Comparison of ENCODE assay signal across 31 cellular contexts in the genomic region with DNA sequence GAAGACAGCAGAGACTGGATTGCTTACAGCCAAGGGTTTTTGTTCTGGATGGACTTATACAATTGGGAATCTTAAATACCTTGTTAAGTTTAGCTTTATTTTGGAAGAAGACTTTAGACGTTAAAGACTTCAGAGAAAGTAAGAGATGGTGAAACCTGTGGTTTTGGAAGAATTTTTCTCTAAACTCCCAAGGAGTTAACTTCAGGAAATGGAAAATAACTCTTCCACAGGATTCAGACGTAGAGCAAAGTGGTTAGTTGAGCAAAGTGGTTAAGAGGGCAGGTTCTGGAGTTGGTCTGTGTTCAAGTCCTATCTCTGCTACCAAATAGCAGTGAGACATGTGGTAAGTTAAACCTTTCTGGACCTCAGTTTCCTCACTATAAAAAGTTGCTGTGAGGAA. TPM values are rescaled to one million over a fixed set of nuclear protein-coding genes. Genes with fewer than 3 reads are reported as not detected.
DNase-seq lines count a peak whose midpoint lies in the region; ATAC-seq and TF ChIP-seq lines count a peak whose summit lies in the region.
"Had no signal": no experiment of that assay in that cellular context is flagged by ENCODE, and none has a peak within 500 bp of the region (broad histone marks: within the 10 kb centered on the region; RNA-seq: fewer than 3 reads in every experiment).

No MANE protein-coding gene starts in this region.

- peak overlapping the region; percentile 58 for H3K27ac Mint-ChIP-seq in Calu3 (ENCODE audit: unreplicated experiment)
- H3K27ac Mint-ChIP-seq: activated B cell treated with CpG ODN at 0.5 μM for 24 hours, immature natural killer cell, nephron had no signal

- H3K4me1 Mint-ChIP-seq in Calu3 (ENCODE audit: low read depth, unreplicated experiment): no peaks in the 10 kb centered on the region

- no peak overlapping the region for H3K4me3 Mint-ChIP-seq in Calu3 (ENCODE audit: low read depth, unreplicated experiment)
- H3K4me3 Mint-ChIP-seq: activated B cell treated with CpG ODN at 0.5 μM for 24 hours, immature natural killer cell, nephron had no signal

- DNase-seq in Calu3 (no peak), IMR-90 (peak; percentile 16), esophagus muscularis mucosa (ENCODE audit: extremely low spot score) (no peak), osteoblast (ENCODE audit: insufficient read length, low spot score, missing footprints) (no peak), kidney glomerular epithelial cell (lab: John Stamatoyannopoulos, UW) (no peak), NCI-H748 treated with DMSO at 0.1 percent for 48 hours (lab: John Stamatoyannopoulos, UW) (no peak)
- DNase-seq: activated B cell treated with CpG ODN at 0.5 μM for 24 hours; activated CD8-positive, alpha-beta memory T cell treated with anti-CD3 and anti-CD28 coated beads for 24 hours; activated naive CD4-positive, alpha-beta T cell treated with Interleukin-2 at 50 U/mL for 16 hours; activated T-cell treated with anti-CD3 and anti-CD28 coated beads, Interleukin-2, amount 50 U/mL, for 1 hour; aorta; effector CD4-positive, alpha-beta T cell; EL; foreskin melanocyte; hippocampal formation; immature natural killer cell; left ventricle myocardium superior; mucosa of descending colon; NCI-H1105; NCI-H2029; NCI-H226; NCI-H82; right cardiac atrium; stimulated activated CD4-positive, alpha-beta T cell treated with anti-CD3 and anti-CD28 coated beads, Interleukin-12 subunit alpha, Interleukin-12 subunit beta, amount 100 ng/mL, for 4 hours; stimulated activated CD4-positive, alpha-beta T cell treated with anti-CD3 and anti-CD28 coated beads, Interleukin-4, amount 100 ng/mL, for 24 hours; stimulated activated naive CD4-positive, alpha-beta T cell; T-helper 9 cell; tibial artery had no signal

- H2AFZ ChIP-seq in IMR-90 (replicated peaks; ENCODE audit: low read length, poor library complexity) (no peak overlapping the region), osteoblast (ENCODE audit: low read length) (no peak overlapping the region)

- peaks cover 95% of the 10 kb centered on the region for H3K79me2 ChIP-seq in osteoblast (ENCODE audit: insufficient read depth, low read length)

- in situ Hi-C loops in IMR-90 (cut with MboI; ENCODE audit: low sequenced_read_pairs): no loop called here

- no peak overlapping the region for H3K56ac ChIP-seq in IMR-90 (ENCODE audit: extremely low read depth, insufficient read depth, low read length)

- no peaks in the 10 kb centered on the region for H3K9me3 ChIP-seq in IMR-90 (ENCODE audit: control insufficient read depth, insufficient read depth, low read length)
- H3K9me3 ChIP-seq in esophagus muscularis mucosa: no peaks in the 10 kb centered on the region
- H3K9me3 ChIP-seq in osteoblast (ENCODE audit: low read depth, low read length): no peaks in the 10 kb centered on the region
- H3K9me3 ChIP-seq: mucosa of descending colon, tibial artery had no signal

- H3K4me2 ChIP-seq in IMR-90 (ENCODE audit: low read depth, low read length): no peak overlapping the region; the same call in 1 of the 2 replicates
- peak overlapping the region; percentile 23 for H3K4me2 ChIP-seq in osteoblast (ENCODE audit: insufficient read depth, low read length)

- H3K36me3 Mint-ChIP-seq in Calu3 (ENCODE audit: insufficient read depth, unreplicated experiment): peaks cover 34% of the 10 kb centered on the region

- H3K9ac ChIP-seq in IMR-90 (ENCODE audit: low read depth, low read length): no peak overlapping the region

- no peak overlapping the region for H2BK120ac ChIP-seq in IMR-90 (ENCODE audit: low read depth, low read length)

- H2AK5ac ChIP-seq in IMR-90 (ENCODE audit: low read depth, low read length): no peak overlapping the region

- no peak overlapping the region for H3K18ac ChIP-seq in IMR-90 (ENCODE audit: low read depth, low read length)

- peaks cover 5% of the 10 kb centered on the region; the same call in 1 of the 2 replicates for H3K9me1 ChIP-seq in IMR-90 (ENCODE audit: insufficient read depth, low read length)

- no peaks in the 10 kb centered on the region for H3K27me3 Mint-ChIP-seq in Calu3 (ENCODE audit: unreplicated experiment)
- H3K27me3 Mint-ChIP-seq: activated B cell treated with CpG ODN at 0.5 μM for 24 hours had no signal

- H3K4ac ChIP-seq in IMR-90 (ENCODE audit: low read depth, low read length): no peak overlapping the region

- WGBS in IMR-90 (ENCODE audit: extremely low coverage in 2 of 2, insufficient read length in 1 of 2), 2 experiments: no CpG with 5 or more reads among the region's 2 CpGs
- WGBS in esophagus muscularis mucosa: 38% methylated on average over 2 of the region's 2 CpGs

- no TSS peak for BruUV-seq in Calu3 (replicated peaks; lab: Mats Ljungman, UMichigan)
- BruUV-seq in IMR-90 (replicated peaks; lab: Mats Ljungman, UMichigan): no TSS peak

- ATAC-seq in IMR-90 (ENCODE audit: low read depth) (no peak; the same call in 1 of the 2 replicates), GM19351 (IDR thresholded peaks at IDR 0.05; ENCODE audit: unreplicated experiment) (no peak)
- ATAC-seq: mucosa of descending colon had no signal

- no peaks in the 10 kb centered on the region for H3K9me3 Mint-ChIP-seq in Calu3 (ENCODE audit: low read depth, unreplicated experiment)
- H3K9me3 Mint-ChIP-seq: activated B cell treated with CpG ODN at 0.5 μM for 24 hours, immature natural killer cell, nephron had no signal

- H2BK5ac ChIP-seq in IMR-90 (ENCODE audit: low read depth, low read length, poor library complexity, severe bottlenecking): no peak overlapping the region

- no peak overlapping the region for H2AK9ac ChIP-seq in IMR-90 (replicated peaks; ENCODE audit: low read depth, low read length, poor library complexity)

- H2BK15ac ChIP-seq in IMR-90 (ENCODE audit: low read depth, low read length): no peak overlapping the region

- H3K79me1 ChIP-seq in IMR-90 (ENCODE audit: low read depth in 1 of 2, low read length in 2 of 2): peaks cover 26 to 69% of the 10 kb centered on the region in 2 experiments

- no peak overlapping the region for H4K8ac ChIP-seq in IMR-90 (ENCODE audit: low read depth in 2 of 2, low read length in 2 of 2)

- H4K20me1 ChIP-seq in IMR-90 (ENCODE audit: insufficient read depth, low read length): peaks cover 35% of the 10 kb centered on the region
- peaks cover 4% of the 10 kb centered on the region for H4K20me1 ChIP-seq in osteoblast (ENCODE audit: insufficient read depth, low read length)

- POLR2A ChIA-PET in IMR-90 (lab: Charles Lee; ENCODE audit: unreplicated experiment): no interaction called here

- no peak overlapping the region for H3K23ac ChIP-seq in IMR-90 (ENCODE audit: low read depth, low read length)

- H4K91ac ChIP-seq in IMR-90 (ENCODE audit: insufficient read depth, low read depth, low read length): no peak overlapping the region

- H3K27me3 ChIP-seq in IMR-90 (ENCODE audit: control insufficient read depth, insufficient read depth, low read length) (no peaks in the 10 kb centered on the region), esophagus muscularis mucosa (no peaks in the 10 kb centered on the region), osteoblast (ENCODE audit: insufficient read depth, low read length) (no peaks in the 10 kb centered on the region)
- H3K27me3 ChIP-seq: tibial artery had no signal

- TF ChIP-seq RAD21 in IMR-90 (IDR thresholded peaks at IDR 0.05; ENCODE audit: low read length): no peak

- H3K27ac ChIP-seq in IMR-90 (ENCODE audit: insufficient read depth, low read length): peak overlapping the region; percentile 37; the same call in 1 of the 2 replicates
- peak overlapping the region in 3 of 4 donors; percentile 4 to 34 (median 12) for H3K27ac ChIP-seq in esophagus muscularis mucosa (replicated peaks in 1 of 4)
- H3K27ac ChIP-seq in osteoblast (ENCODE audit: low read depth, low read length): peak overlapping the region; percentile 34
- H3K27ac ChIP-seq: epithelial cell of prostate had no signal

- intact Hi-C loops in Calu3 (cut with micrococcal nuclease; ENCODE audit: unreplicated experiment) (no loop called here), IMR-90 (cut with micrococcal nuclease) (no loop called here), esophagus muscularis mucosa (cut with DNase I) (no loop called here)

- CTCF ChIA-PET in Calu3 (lab: Charles Lee) (no interaction called here), IMR-90 (lab: Yijun Ruan, JAX) (interaction anchor here (1.0 kb wide), 1 partner anchor 19 kb away, joined by 3 read pairs; no protein-coding TSS in a partner anchor)

- TF ChIP-seq EP300 in esophagus muscularis mucosa (IDR thresholded peaks at IDR 0.05): no peak

- H4K5ac ChIP-seq in IMR-90 (ENCODE audit: low read depth, low read length): peak overlapping the region; percentile 12; the same call in 1 of the 2 replicates

- no peak for TF ChIP-seq POLR2A in IMR-90 (IDR thresholded peaks at IDR 0.05; ENCODE audit: low read depth, low read length)
- no peak for TF ChIP-seq POLR2A in esophagus muscularis mucosa (IDR thresholded peaks at IDR 0.05; ENCODE audit: low read depth)

- H3K4me3 ChIP-seq in IMR-90 (ENCODE audit: insufficient read depth, low read depth, low read length) (no peak overlapping the region), esophagus muscularis mucosa (no peak overlapping the region), osteoblast (ENCODE audit: insufficient read depth, low read length) (no peak overlapping the region)
- H3K4me3 ChIP-seq: mucosa of descending colon, tibial artery had no signal

- H3K14ac ChIP-seq in IMR-90 (replicated peaks; ENCODE audit: low read depth, low read length): no peak overlapping the region

- no peak overlapping the region for H2BK20ac ChIP-seq in IMR-90 (ENCODE audit: low read depth, low read length)

- H3K4me1 ChIP-seq in IMR-90 (ENCODE audit: control insufficient read depth, insufficient read depth, low read length): peaks cover 6% of the 10 kb centered on the region
- peaks cover under 1 to 23% (median 17%) of the 10 kb centered on the region in 4 donors for H3K4me1 ChIP-seq in esophagus muscularis mucosa
- H3K4me1 ChIP-seq in osteoblast (ENCODE audit: insufficient read depth, low read length): peaks cover 19% of the 10 kb centered on the region

- dilution Hi-C loops in IMR-90 (cut with HindIII; ENCODE audit: low sequenced_read_pairs, unreplicated experiment): no loop called here

- no peak for TF ChIP-seq CTCF in Calu3 (IDR thresholded peaks at IDR 0.05; ENCODE audit: unreplicated experiment)
- no peak for TF ChIP-seq CTCF in IMR-90 (conservative IDR thresholded peaks at IDR 0.05; ENCODE audit: low read depth, low read length)
- no peak for TF ChIP-seq CTCF in esophagus muscularis mucosa (IDR thresholded peaks at IDR 0.05)
- no peak for TF ChIP-seq CTCF in osteoblast (IDR thresholded peaks at IDR 0.05; ENCODE audit: extremely low read depth, low read depth, low read length)

- H3K36me3 ChIP-seq in IMR-90 (ENCODE audit: control insufficient read depth, insufficient read depth, low read length): peaks cover 32% of the 10 kb centered on the region
- H3K36me3 ChIP-seq in esophagus muscularis mucosa: peaks cover 7 to 71% (median 50%) of the 10 kb centered on the region in 4 donors
- H3K36me3 ChIP-seq in osteoblast (ENCODE audit: insufficient read depth, low read length): peaks cover 40% of the 10 kb centered on the region

RNA-seq across cellular contexts. Expression of a gene that starts 12.8 kb away (rescaled TPM):
- total RNA-seq in Calu3 (2022) (136 and 154 TPM in 2 replicates), IMR-90 (2012; rRNA removed) (19.7 and 29.2 TPM in 2 replicates), esophagus muscularis mucosa (10 to 100 TPM; 70.3 to 99.7 (median 89.3) TPM), osteoblast (30.6 and 30.8 TPM in 2 replicates)
- polyA plus RNA-seq in IMR-90 (2012; rRNA removed): 43.3 and 54.5 TPM in 2 replicates
- polyA plus RNA-seq in IMR-90 (2012; cell fraction: cytosol; rRNA removed): 12.1 and 20.1 TPM in 2 replicates
- polyA plus RNA-seq in IMR-90 (2012; cell fraction: nucleus; rRNA removed; ENCODE audit: low replicate concordance): 9.3 and 56.7 TPM in 2 replicates
